Comparison of ENCODE assay signal across 1 cellular context in genomic region chr13:113400621-113401451, GRCh38.
TF ChIP-seq lines count a peak whose summit lies in the region.

No MANE protein-coding gene starts in this region.

TF ChIP-seq in GM23338, 12 proteins besides CTCF, POLR2A, EP300 and RAD21:
- TF ChIP-seq ZNF331 (CRISPR knock-in tag; IDR thresholded peaks at IDR 0.05; ENCODE audit: low read depth) = no peak
- TF ChIP-seq REST (IDR thresholded peaks at IDR 0.05; ENCODE audit: unreplicated experiment) = no peak
- TF ChIP-seq CREB1 (CRISPR knock-in tag; IDR thresholded peaks at IDR 0.05; ENCODE audit: low read depth) = no peak
- TF ChIP-seq ZNF114 (CRISPR knock-in tag; IDR thresholded peaks at IDR 0.05) = no peak
- no peak for TF ChIP-seq ETS1 (IDR thresholded peaks at IDR 0.05)
- no peak for TF ChIP-seq EZH2 (IDR thresholded peaks at IDR 0.05; ENCODE audit: low read depth, unreplicated experiment)
- no peak for TF ChIP-seq EZH2phosphoT487 (IDR thresholded peaks at IDR 0.05; ENCODE audit: unreplicated experiment)
- no peak for TF ChIP-seq POLR2AphosphoS5 (IDR thresholded peaks at IDR 0.05; ENCODE audit: low read depth)
- no peak for TF ChIP-seq STAT1 (IDR thresholded peaks at IDR 0.05; ENCODE audit: unreplicated experiment)
- no peak for TF ChIP-seq JUNB (IDR thresholded peaks at IDR 0.05; ENCODE audit: unreplicated experiment)
- no peak for TF ChIP-seq NANOG (IDR thresholded peaks at IDR 0.05; ENCODE audit: borderline replicate concordance)
TF ChIP-seq in GM23338: peak in this region for 0.
